8 cellular contexts compared by ENCODE assay signal in the genomic region with DNA sequence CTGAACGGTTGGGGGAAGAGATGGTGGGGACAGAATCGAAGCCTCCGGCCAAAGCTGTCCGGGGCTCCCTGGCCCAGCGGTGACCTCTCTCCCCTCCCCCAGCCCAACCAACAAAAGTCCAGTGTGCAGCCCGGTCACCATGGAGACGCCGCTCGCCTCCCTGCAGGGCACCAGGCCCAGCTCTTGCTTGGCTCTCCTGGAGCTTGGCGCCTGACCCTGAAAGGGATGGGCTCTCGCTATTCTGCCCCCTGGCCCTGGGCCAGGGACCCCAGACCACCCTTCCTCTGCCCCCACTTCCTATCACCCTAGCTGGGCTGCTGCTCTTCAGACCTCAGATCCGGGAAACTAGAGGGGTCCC. TPM values are rescaled to one million over a fixed set of nuclear protein-coding genes. Genes with fewer than 3 reads are reported as not detected.
A peak's percentile ranks its signal among the peaks of the same experiment; 100 is the strongest.
DNase-seq lines count a peak whose midpoint lies in the region; ATAC-seq and TF ChIP-seq lines count a peak whose summit lies in the region.

No MANE protein-coding gene starts in this region.

- ATAC-seq in GM21381 (IDR thresholded peaks at IDR 0.05; ENCODE audit: unreplicated experiment) = no peak

- no peaks in the 10 kb centered on the region for H3K36me3 ChIP-seq in skeletal muscle satellite cell (ENCODE audit: insufficient read depth, low read length)

- no peak for TF ChIP-seq CTCF in VCaP (conservative IDR thresholded peaks at IDR 0.05)

- peak overlapping the region; percentile 53 for H3K27ac ChIP-seq in VCaP

- peak overlapping the region; percentile 69 for H3K9ac ChIP-seq in skeletal muscle satellite cell (ENCODE audit: low read depth, low read length)

- peak overlapping the region; percentile 75 for H3K4me3 ChIP-seq in skeletal muscle satellite cell (ENCODE audit: low read length)

- H3K4me1 ChIP-seq in skeletal muscle satellite cell (ENCODE audit: control insufficient read depth, insufficient read depth, low read length) = peaks cover 36% of the 10 kb centered on the region

- H3K4me2 ChIP-seq in skeletal muscle satellite cell (ENCODE audit: low read length) = peak overlapping the region; percentile 97

- no peaks in the 10 kb centered on the region for H3K9me3 ChIP-seq in skeletal muscle satellite cell (replicated peaks; ENCODE audit: low read length)

- H3K27me3 ChIP-seq in skeletal muscle satellite cell (ENCODE audit: control insufficient read depth, insufficient read depth, low read length) = no peaks in the 10 kb centered on the region

- peak; percentile 74 for DNase-seq in DMS 273 (lab: John Stamatoyannopoulos, UW; ENCODE audit: unreplicated experiment)
- DNase-seq in DMS 273 treated with DMSO at 0.1 percent for 48 hours (lab: John Stamatoyannopoulos, UW) = no peak
- peak; percentile 96 for DNase-seq in globus pallidus (ENCODE audit: low spot score)
- DNase-seq in central memory CD4-positive, alpha-beta T cell = no peak
- DNase-seq in NCI-H187 treated with DMSO at 0.1 percent for 48 hours (lab: John Stamatoyannopoulos, UW) = no peak

RNA-seq across cellular contexts. Expression of gene METRN, which starts 1.3 kb away (rescaled TPM):
- 70.0 and 90.9 TPM in 2 replicates for total RNA-seq in skeletal muscle satellite cell (2012; rRNA removed)

RNA-seq across cellular contexts. Expression of gene ANTKMT, which starts 4.7 kb away (rescaled TPM):
- 22.1 and 33.9 TPM in 2 replicates for total RNA-seq in skeletal muscle satellite cell (2012; rRNA removed)

RNA-seq across cellular contexts. Expression of gene CCDC78, which starts 10.0 kb away (rescaled TPM):
- 3.5 and 3.7 TPM in 2 replicates for total RNA-seq in skeletal muscle satellite cell (2012; rRNA removed)

RNA-seq across cellular contexts. Expression of gene FBXL16, which starts 10.6 kb away (rescaled TPM):
- 0.51 and 1.5 TPM in 2 replicates for total RNA-seq in skeletal muscle satellite cell (2012; rRNA removed)

RNA-seq across cellular contexts. Expression of gene HAGHL, which starts 10.7 kb away (rescaled TPM):
- 19.4 and 30.7 TPM in 2 replicates for total RNA-seq in skeletal muscle satellite cell (2012; rRNA removed)

Comparison
In these comparisons a context has a peak if more than half of its experiments do, and no peak if none do; other contexts are left out.
1. DNase-seq: peak in DMS 273 (single experiment) and globus pallidus (single experiment); none in DMS 273 treated with DMSO at 0.1 percent for 48 hours (single experiment), central memory CD4-positive, alpha-beta T cell (single experiment) and NCI-H187 treated with DMSO at 0.1 percent for 48 hours (single experiment).